ENCODE assay signal across 33 cellular contexts in genomic region chr7:113008755-113009154, GRCh38.
"Had no signal": no experiment of that assay in that cellular context is flagged by ENCODE, and none has a peak within 500 bp of the region (broad histone marks: within the 10 kb centered on the region; RNA-seq: fewer than 3 reads in every experiment).

No MANE protein-coding gene starts in this region.

- H3K27ac Mint-ChIP-seq: activated B cell treated with CpG ODN at 0.5 μM for 24 hours; activated CD4-positive, alpha-beta memory T cell treated with anti-CD3 and anti-CD28 coated beads for 36 hours; activated CD4-positive, alpha-beta T cell treated with anti-CD3 and anti-CD28 coated beads, Interleukin-2, amount 10 ng/mL, durations not matched to agents 24 days and 14 days; activated CD8-positive, alpha-beta memory T cell treated with anti-CD3 and anti-CD28 coated beads, Interleukin-2, amount 10 ng/mL, durations not matched to agents 7 days and 5 days; activated CD8-positive, alpha-beta T cell treated with anti-CD3 and anti-CD28 coated beads for 36 hours; activated naive CD4-positive, alpha-beta T cell treated with anti-CD3 and anti-CD28 coated beads, Interleukin-2, amount 10 ng/mL, durations not matched to agents 7 days and 5 days; activated naive CD4-positive, alpha-beta T cell treated with anti-CD3 and anti-CD28 coated beads, Interleukin-2, amount 50 U/mL, for 24 hours; activated naive CD8-positive, alpha-beta T cell; activated naive CD8-positive, alpha-beta T cell treated with anti-CD3 and anti-CD28 coated beads, Interleukin-2, amount 10 ng/mL, durations not matched to agents 7 days and 5 days; activated naive CD8-positive, alpha-beta T cell treated with anti-CD3 and anti-CD28 coated beads, Interleukin-2, amount 50 U/mL, for 24 hours; activated T-cell treated with anti-CD3 and anti-CD28 coated beads, Interleukin-2, amount 50 U/mL, for 24 hours; activated T-helper 2 cell treated with anti-CD3 and anti-CD28 coated beads, Interferon-gamma antibody, Interleukin-2, Interleukin-4, amounts not matched to agents 10 μg/mL and 5 μg/mL and 100 μg/mL, durations not matched to agents 14 hours and 24 hours and 36 hours; brain; T-helper 1 cell treated with Interleukin-12 subunit alpha and Interleukin-12 subunit beta and Interleukin-4 antibody, amounts not matched to agents 30 μg/mL and 1 μg/mL, for 36 hours; T-helper 2 cell treated with Interferon-gamma antibody and Interleukin-4, amounts not matched to agents 5 μg/mL and 100 μg/mL, for 36 hours had no signal

- H3K4me3 Mint-ChIP-seq: activated B cell treated with CpG ODN at 0.5 μM for 24 hours; activated CD4-positive, alpha-beta memory T cell treated with anti-CD3 and anti-CD28 coated beads for 36 hours; activated CD4-positive, alpha-beta T cell treated with anti-CD3 and anti-CD28 coated beads, Interleukin-2, amount 10 ng/mL, durations not matched to agents 24 days and 14 days; activated CD8-positive, alpha-beta memory T cell treated with anti-CD3 and anti-CD28 coated beads, Interleukin-2, amount 10 ng/mL, durations not matched to agents 7 days and 5 days; activated CD8-positive, alpha-beta T cell treated with anti-CD3 and anti-CD28 coated beads for 36 hours; activated naive CD4-positive, alpha-beta T cell treated with anti-CD3 and anti-CD28 coated beads, Interleukin-2, amount 10 ng/mL, durations not matched to agents 7 days and 5 days; activated naive CD4-positive, alpha-beta T cell treated with anti-CD3 and anti-CD28 coated beads, Interleukin-2, amount 50 U/mL, for 24 hours; activated naive CD8-positive, alpha-beta T cell; activated naive CD8-positive, alpha-beta T cell treated with anti-CD3 and anti-CD28 coated beads, Interleukin-2, amount 10 ng/mL, durations not matched to agents 7 days and 5 days; activated naive CD8-positive, alpha-beta T cell treated with anti-CD3 and anti-CD28 coated beads, Interleukin-2, amount 50 U/mL, for 24 hours; activated T-cell treated with anti-CD3 and anti-CD28 coated beads, Interleukin-2, amount 50 U/mL, for 24 hours; brain; T-helper 1 cell treated with Interleukin-12 subunit alpha and Interleukin-12 subunit beta and Interleukin-4 antibody, amounts not matched to agents 30 μg/mL and 1 μg/mL, for 36 hours; T-helper 2 cell treated with Interferon-gamma antibody and Interleukin-4, amounts not matched to agents 5 μg/mL and 100 μg/mL, for 36 hours had no signal

- H3K9me3 ChIP-seq: ascending aorta had no signal

- H3K27me3 Mint-ChIP-seq: activated CD4-positive, alpha-beta memory T cell treated with anti-CD3 and anti-CD28 coated beads for 36 hours; activated CD4-positive, alpha-beta T cell treated with anti-CD3 and anti-CD28 coated beads, Interleukin-2, amount 10 ng/mL, durations not matched to agents 24 days and 14 days; activated CD8-positive, alpha-beta memory T cell treated with anti-CD3 and anti-CD28 coated beads, Interleukin-2, amount 10 ng/mL, durations not matched to agents 7 days and 5 days; activated naive CD4-positive, alpha-beta T cell treated with anti-CD3 and anti-CD28 coated beads, Interleukin-2, amount 10 ng/mL, durations not matched to agents 7 days and 5 days; activated naive CD8-positive, alpha-beta T cell treated with anti-CD3 and anti-CD28 coated beads, Interleukin-2, amount 10 ng/mL, durations not matched to agents 7 days and 5 days; activated naive CD8-positive, alpha-beta T cell treated with anti-CD3 and anti-CD28 coated beads, Interleukin-2, amount 50 U/mL, for 24 hours; brain had no signal

- H3K4me3 ChIP-seq: ascending aorta, cardiac muscle cell had no signal

- H3K27me3 ChIP-seq: ascending aorta, cardiac muscle cell had no signal

- H3K36me3 ChIP-seq: ascending aorta, cardiac muscle cell, WERI-Rb-1 had no signal

- H3K9me3 Mint-ChIP-seq: activated CD4-positive, alpha-beta T cell treated with anti-CD3 and anti-CD28 coated beads, Interleukin-2, amount 10 ng/mL, durations not matched to agents 24 days and 14 days; activated naive CD4-positive, alpha-beta T cell treated with anti-CD3 and anti-CD28 coated beads, Interleukin-2, amount 10 ng/mL, durations not matched to agents 7 days and 5 days; activated T-helper 2 cell treated with anti-CD3 and anti-CD28 coated beads, Interferon-gamma antibody, Interleukin-2, Interleukin-4, amounts not matched to agents 10 μg/mL and 5 μg/mL and 100 μg/mL, durations not matched to agents 14 hours and 24 hours and 36 hours; T-helper 1 cell treated with Interleukin-12 subunit alpha and Interleukin-12 subunit beta and Interleukin-4 antibody, amounts not matched to agents 30 μg/mL and 1 μg/mL, for 36 hours; T-helper 2 cell treated with Interferon-gamma antibody and Interleukin-4, amounts not matched to agents 5 μg/mL and 100 μg/mL, for 36 hours had no signal

- ATAC-seq: activated CD8-positive, alpha-beta memory T cell treated with anti-CD3 and anti-CD28 coated beads, Interleukin-2, amount 10 ng/mL, durations not matched to agents 7 days and 5 days; activated CD8-positive, alpha-beta T cell treated with anti-CD3 and anti-CD28 coated beads for 36 hours; activated naive CD8-positive, alpha-beta T cell treated with anti-CD3 and anti-CD28 coated beads, Interleukin-2, amount 50 U/mL, for 24 hours had no signal

- H3K36me3 Mint-ChIP-seq: activated CD8-positive, alpha-beta memory T cell treated with anti-CD3 and anti-CD28 coated beads, Interleukin-2, amount 10 ng/mL, durations not matched to agents 7 days and 5 days; activated naive CD4-positive, alpha-beta T cell treated with anti-CD3 and anti-CD28 coated beads, Interleukin-2, amount 10 ng/mL, durations not matched to agents 7 days and 5 days; activated naive CD8-positive, alpha-beta T cell treated with anti-CD3 and anti-CD28 coated beads, Interleukin-2, amount 10 ng/mL, durations not matched to agents 7 days and 5 days; brain had no signal

- H3K4me1 Mint-ChIP-seq: activated B cell treated with CpG ODN at 0.5 μM for 24 hours; activated CD8-positive, alpha-beta memory T cell treated with anti-CD3 and anti-CD28 coated beads, Interleukin-2, amount 10 ng/mL, durations not matched to agents 7 days and 5 days; activated naive CD4-positive, alpha-beta T cell treated with anti-CD3 and anti-CD28 coated beads, Interleukin-2, amount 10 ng/mL, durations not matched to agents 7 days and 5 days; activated naive CD8-positive, alpha-beta T cell treated with anti-CD3 and anti-CD28 coated beads, Interleukin-2, amount 10 ng/mL, durations not matched to agents 7 days and 5 days; activated naive CD8-positive, alpha-beta T cell treated with anti-CD3 and anti-CD28 coated beads, Interleukin-2, amount 50 U/mL, for 24 hours; brain had no signal

- H3K4me1 ChIP-seq: ascending aorta had no signal

- DNase-seq: activated B cell treated with CpG ODN at 0.5 μM for 24 hours; activated CD4-positive, alpha-beta memory T cell treated with anti-CD3 and anti-CD28 coated beads for 36 hours; activated CD4-positive, alpha-beta T cell treated with anti-CD3 and anti-CD28 coated beads for 4 hours; activated CD4-positive, alpha-beta T cell treated with anti-CD3 and anti-CD28 coated beads, Interleukin-2, amount 10 ng/mL, durations not matched to agents 24 days and 14 days; activated CD4-positive, alpha-beta T cell treated with anti-CD3 and anti-CD28 coated beads, Interleukin-2, amount 50 U/mL, for 1 hour; activated CD4-positive, alpha-beta T cell treated with anti-CD3 and anti-CD28 coated beads, Interleukin-2, amount 50 U/mL, for 4 hours; activated CD4-positive, CD25-positive, alpha-beta regulatory T cell treated with anti-CD3 and anti-CD28 coated beads, Interleukin-2, amount 50 U/mL, for 72 hours; activated CD8-positive, alpha-beta memory T cell treated with anti-CD3 and anti-CD28 coated beads, Interleukin-2, amount 10 ng/mL, durations not matched to agents 7 days and 5 days; activated CD8-positive, alpha-beta memory T cell treated with anti-CD3 and anti-CD28 coated beads, Interleukin-2, amount 50 U/mL, for 48 hours; activated CD8-positive, alpha-beta T cell treated with anti-CD3 and anti-CD28 coated beads for 36 hours; activated effector memory CD4-positive, alpha-beta T cell treated with Interleukin-2 at 50 U/mL for 16 hours; activated gamma-delta T cell; activated naive CD4-positive, alpha-beta T cell treated with anti-CD3 and anti-CD28 coated beads, Interleukin-2, amount 10 ng/mL, durations not matched to agents 7 days and 5 days; activated naive CD4-positive, alpha-beta T cell treated with Interleukin-2 at 50 U/mL for 16 hours; activated naive CD8-positive, alpha-beta T cell treated with anti-CD3 and anti-CD28 coated beads, Interleukin-2, amount 10 ng/mL, durations not matched to agents 7 days and 5 days; activated naive CD8-positive, alpha-beta T cell treated with anti-CD3 and anti-CD28 coated beads, Interleukin-2, amount 50 U/mL, for 24 hours; activated T-cell treated with anti-CD3 and anti-CD28 coated beads, Interleukin-2, amount 50 U/mL, for 24 hours; activated T-cell treated with anti-CD3 and anti-CD28 coated beads, Interleukin-2, amount 50 U/mL, for 48 hours; amygdala; anterior cingulate cortex; central memory CD4-positive, alpha-beta T cell; T-helper 1 cell; T-helper 2 cell; T-helper 9 cell; WERI-Rb-1 had no signal

- H3K27ac ChIP-seq: ascending aorta, cardiac muscle cell, WERI-Rb-1 had no signal
